Comparison of ENCODE assay signal across 1 cellular context in genomic region chr3:195590381-195590780, GRCh38. TPM values are rescaled to one million over a fixed set of nuclear protein-coding genes. Genes with fewer than 3 reads are reported as not detected.
"Had no signal": no experiment of that assay in that cellular context is flagged by ENCODE, and none has a peak within 500 bp of the region (broad histone marks: within the 10 kb centered on the region; RNA-seq: fewer than 3 reads in every experiment).

No MANE protein-coding gene starts in this region.

RNA-seq across cellular contexts. Expression of gene APOD, which starts 6.6 kb away (rescaled TPM):
- total RNA-seq: M059J had no signal
